ENCODE assay signal across 33 cellular contexts in the genomic region with DNA sequence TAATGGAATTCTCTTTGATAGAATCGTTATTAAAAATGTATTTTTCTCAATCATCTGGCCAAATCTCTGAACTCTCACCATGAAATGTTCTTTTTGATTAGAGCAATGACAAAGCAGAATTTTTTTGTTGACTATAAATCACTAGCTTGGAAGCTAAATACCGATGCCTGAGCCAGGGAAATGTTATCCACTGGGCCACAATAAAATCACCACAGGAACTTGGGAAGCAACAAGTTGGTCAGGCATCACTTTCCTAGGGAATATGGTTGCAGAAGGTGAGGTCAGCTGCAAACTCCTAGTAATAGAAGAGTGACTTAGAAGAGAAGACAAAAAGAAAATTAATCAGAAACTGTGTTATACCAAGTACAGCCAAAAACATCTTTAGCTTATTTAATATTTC.
"Had no signal": no experiment of that assay in that cellular context is flagged by ENCODE, and none has a peak within 500 bp of the region (broad histone marks: within the 10 kb centered on the region; RNA-seq: fewer than 3 reads in every experiment).

No MANE protein-coding gene starts in this region.

- H3K27me3 ChIP-seq: adrenal gland, ascending aorta, brain microvascular endothelial cell had no signal

- H3K27ac ChIP-seq: adrenal gland, ascending aorta, brain microvascular endothelial cell, coronary artery, dorsolateral prefrontal cortex, WERI-Rb-1 had no signal

- H3K27me3 Mint-ChIP-seq: activated B cell treated with CpG ODN at 0.5 μM for 24 hours; activated CD8-positive, alpha-beta T cell treated with anti-CD3 and anti-CD28 coated beads for 36 hours; activated naive CD4-positive, alpha-beta T cell treated with anti-CD3 and anti-CD28 coated beads, Interleukin-2, amount 50 U/mL, for 24 hours; activated naive CD8-positive, alpha-beta T cell treated with anti-CD3 and anti-CD28 coated beads for 36 hours; activated naive CD8-positive, alpha-beta T cell treated with anti-CD3 and anti-CD28 coated beads, Interleukin-2, amount 50 U/mL, for 24 hours; activated T-helper 17 cell treated with anti-CD3 and anti-CD28 coated beads, Interleukin-2, amount 50 U/mL, for 72 hours; central memory CD8-positive, alpha-beta T cell; dendritic cell treated with granulocyte-macrophage colony-stimulating factor and Interleukin-4, amounts not matched to agents 40 ng/mL and 50 ng/mL, for 4 days; T-helper 17 cell had no signal

- ATAC-seq: activated CD4-positive, CD25-positive, alpha-beta regulatory T cell treated with anti-CD3 and anti-CD28 coated beads, Interleukin-2, amount 50 U/mL, for 24 hours; activated CD8-positive, alpha-beta T cell treated with anti-CD3 and anti-CD28 coated beads for 36 hours; activated naive CD8-positive, alpha-beta T cell treated with anti-CD3 and anti-CD28 coated beads, Interleukin-2, amount 50 U/mL, for 24 hours; activated T-cell treated with anti-CD3 and anti-CD28 coated beads, Interleukin-2, amount 50 U/mL, for 4 hours; activated T-helper 17 cell treated with anti-CD3 and anti-CD28 coated beads, Interleukin-2, amount 50 U/mL, for 72 hours; esophagus mucosa; T-helper 17 cell had no signal

- FAIRE-seq: bronchial epithelial cell, frontal cortex had no signal

- DNase-seq: activated B cell treated with CpG ODN at 0.5 μM for 24 hours; activated CD4-positive, alpha-beta T cell treated with anti-CD3 and anti-CD28 coated beads for 48 hours; activated CD4-positive, alpha-beta T cell treated with anti-CD3 and anti-CD28 coated beads, Interleukin-2, amount 50 U/mL, for 1 hour; activated CD4-positive, alpha-beta T cell treated with anti-CD3 and anti-CD28 coated beads, Interleukin-2, amount 50 U/mL, for 48 hours; activated CD8-positive, alpha-beta memory T cell treated with anti-CD3 and anti-CD28 coated beads for 24 hours; activated CD8-positive, alpha-beta T cell treated with anti-CD3 and anti-CD28 coated beads for 36 hours; activated effector memory CD4-positive, alpha-beta T cell treated with Interleukin-2 at 50 U/mL for 16 hours; activated naive CD4-positive, alpha-beta T cell treated with anti-CD3 and anti-CD28 coated beads for 36 hours; activated naive CD8-positive, alpha-beta T cell treated with anti-CD3 and anti-CD28 coated beads for 36 hours; activated naive CD8-positive, alpha-beta T cell treated with anti-CD3 and anti-CD28 coated beads, Interleukin-2, amount 50 U/mL, for 24 hours; activated T-cell treated with anti-CD3 and anti-CD28 coated beads, Interleukin-2, amount 50 U/mL, for 4 hours; adrenal gland; brain microvascular endothelial cell; dorsolateral prefrontal cortex; effector memory CD4-positive, alpha-beta T cell; endodermal cell; foreskin fibroblast; head of caudate nucleus; T-helper 1 cell; T-helper 17 cell; T1000; WERI-Rb-1 had no signal

- H3K36me3 Mint-ChIP-seq: activated naive CD4-positive, alpha-beta T cell treated with anti-CD3 and anti-CD28 coated beads, Interleukin-2, amount 50 U/mL, for 24 hours; activated naive CD8-positive, alpha-beta T cell treated with anti-CD3 and anti-CD28 coated beads for 36 hours had no signal

- H3K9me3 ChIP-seq: adrenal gland, ascending aorta had no signal

- H3K36me3 ChIP-seq: adrenal gland, ascending aorta, brain microvascular endothelial cell, WERI-Rb-1 had no signal

- H3K9me3 Mint-ChIP-seq: activated CD8-positive, alpha-beta T cell treated with anti-CD3 and anti-CD28 coated beads for 36 hours; activated naive CD4-positive, alpha-beta T cell treated with anti-CD3 and anti-CD28 coated beads for 36 hours; activated naive CD4-positive, alpha-beta T cell treated with anti-CD3 and anti-CD28 coated beads, Interleukin-2, amount 50 U/mL, for 24 hours; activated naive CD8-positive, alpha-beta T cell treated with anti-CD3 and anti-CD28 coated beads for 36 hours; activated naive CD8-positive, alpha-beta T cell treated with anti-CD3 and anti-CD28 coated beads, Interleukin-2, amount 50 U/mL, for 24 hours; activated T-cell treated with anti-CD3 and anti-CD28 coated beads, Interleukin-2, amount 50 U/mL, for 4 hours; activated T-helper 17 cell treated with anti-CD3 and anti-CD28 coated beads, Interleukin-2, amount 50 U/mL, for 72 hours; central memory CD8-positive, alpha-beta T cell; dendritic cell treated with granulocyte-macrophage colony-stimulating factor and Interleukin-4, amounts not matched to agents 40 ng/mL and 50 ng/mL, for 4 days; T-helper 2 cell treated with Interferon-gamma antibody and Interleukin-4, amounts not matched to agents 5 μg/mL and 100 μg/mL, for 36 hours had no signal

- H3K4me3 ChIP-seq: adrenal gland, ascending aorta, coronary artery, dorsolateral prefrontal cortex had no signal

- H3K27ac Mint-ChIP-seq: activated B cell treated with CpG ODN at 0.5 μM for 24 hours; activated CD8-positive, alpha-beta T cell treated with anti-CD3 and anti-CD28 coated beads for 36 hours; activated naive CD4-positive, alpha-beta T cell treated with anti-CD3 and anti-CD28 coated beads for 36 hours; activated naive CD4-positive, alpha-beta T cell treated with anti-CD3 and anti-CD28 coated beads, Interleukin-2, amount 50 U/mL, for 24 hours; activated naive CD8-positive, alpha-beta T cell treated with anti-CD3 and anti-CD28 coated beads for 36 hours; activated naive CD8-positive, alpha-beta T cell treated with anti-CD3 and anti-CD28 coated beads, Interleukin-2, amount 50 U/mL, for 24 hours; activated T-helper 17 cell treated with anti-CD3 and anti-CD28 coated beads, Interleukin-2, amount 50 U/mL, for 72 hours; dendritic cell treated with granulocyte-macrophage colony-stimulating factor and Interleukin-4, amounts not matched to agents 40 ng/mL and 50 ng/mL, for 4 days; endodermal cell; T-helper 17 cell; T-helper 2 cell treated with Interferon-gamma antibody and Interleukin-4, amounts not matched to agents 5 μg/mL and 100 μg/mL, for 36 hours had no signal

- H3K4me3 Mint-ChIP-seq: activated B cell treated with CpG ODN at 0.5 μM for 24 hours; activated CD8-positive, alpha-beta T cell treated with anti-CD3 and anti-CD28 coated beads for 36 hours; activated naive CD4-positive, alpha-beta T cell treated with anti-CD3 and anti-CD28 coated beads for 36 hours; activated naive CD4-positive, alpha-beta T cell treated with anti-CD3 and anti-CD28 coated beads, Interleukin-2, amount 50 U/mL, for 24 hours; activated naive CD8-positive, alpha-beta T cell treated with anti-CD3 and anti-CD28 coated beads for 36 hours; activated naive CD8-positive, alpha-beta T cell treated with anti-CD3 and anti-CD28 coated beads, Interleukin-2, amount 50 U/mL, for 24 hours; activated T-cell treated with anti-CD3 and anti-CD28 coated beads, Interleukin-2, amount 50 U/mL, for 4 hours; activated T-helper 17 cell treated with anti-CD3 and anti-CD28 coated beads, Interleukin-2, amount 50 U/mL, for 72 hours; central memory CD8-positive, alpha-beta T cell; dendritic cell treated with granulocyte-macrophage colony-stimulating factor and Interleukin-4, amounts not matched to agents 40 ng/mL and 50 ng/mL, for 4 days; endodermal cell; T-helper 17 cell; T-helper 2 cell treated with Interferon-gamma antibody and Interleukin-4, amounts not matched to agents 5 μg/mL and 100 μg/mL, for 36 hours had no signal

- H3K4me1 Mint-ChIP-seq: activated B cell treated with CpG ODN at 0.5 μM for 24 hours; activated naive CD4-positive, alpha-beta T cell treated with anti-CD3 and anti-CD28 coated beads, Interleukin-2, amount 50 U/mL, for 24 hours; activated naive CD8-positive, alpha-beta T cell treated with anti-CD3 and anti-CD28 coated beads for 36 hours; activated naive CD8-positive, alpha-beta T cell treated with anti-CD3 and anti-CD28 coated beads, Interleukin-2, amount 50 U/mL, for 24 hours; activated T-helper 17 cell treated with anti-CD3 and anti-CD28 coated beads, Interleukin-2, amount 50 U/mL, for 72 hours; central memory CD8-positive, alpha-beta T cell; endodermal cell; T-helper 17 cell had no signal

- H3K4me1 ChIP-seq: adrenal gland, ascending aorta had no signal
